In the genomic region with DNA sequence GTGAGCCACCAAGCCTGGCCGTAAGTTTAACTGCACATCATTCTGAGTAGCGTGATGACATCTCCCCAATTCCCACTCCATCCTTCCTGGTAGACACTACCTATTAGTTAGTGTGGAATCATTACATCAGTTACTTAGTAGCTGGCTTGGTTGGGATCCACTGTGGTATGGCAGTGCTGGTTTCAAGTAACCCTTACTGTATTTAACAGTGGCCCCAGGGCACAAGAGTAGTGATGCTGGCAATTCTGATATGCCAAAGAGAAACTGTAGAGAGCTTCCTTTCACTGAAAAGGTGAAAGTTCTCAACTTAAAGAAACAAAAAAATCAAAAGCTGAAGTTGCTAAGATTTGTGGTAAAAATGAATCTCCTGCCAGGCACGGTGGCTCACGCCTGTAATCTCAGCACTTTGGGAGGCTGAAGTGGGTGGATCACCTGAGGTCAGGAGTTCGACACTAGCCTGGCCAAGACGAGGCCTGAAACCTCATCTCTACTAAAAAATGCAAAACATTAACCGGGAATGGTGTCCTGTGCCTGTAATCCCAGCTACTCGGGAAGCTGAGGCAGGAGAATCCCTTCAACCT, we compare ENCODE assay signal across 38 cellular contexts. TPM values are rescaled to one million over a fixed set of nuclear protein-coding genes. Genes with fewer than 3 reads are reported as not detected.
"Had no signal": no experiment of that assay in that cellular context is flagged by ENCODE, and none has a peak within 500 bp of the region (broad histone marks: within the 10 kb centered on the region; RNA-seq: fewer than 3 reads in every experiment).

No MANE protein-coding gene starts in this region.

- H3K9me2 ChIP-seq: SK-N-SH had no signal

- H3K36me3 ChIP-seq: adrenal gland, MG63, SJCRH30, WERI-Rb-1 had no signal

- H3K9ac ChIP-seq: SK-N-SH had no signal

- H3K36me3 Mint-ChIP-seq: activated naive CD4-positive, alpha-beta T cell treated with anti-CD3 and anti-CD28 coated beads, Interleukin-2, amount 50 U/mL, for 72 hours; brain; T-cell had no signal

- DNase-seq: activated CD4-positive, alpha-beta T cell treated with anti-CD3 and anti-CD28 coated beads for 1 hour; activated CD4-positive, alpha-beta T cell treated with anti-CD3 and anti-CD28 coated beads for 48 hours; activated CD4-positive, CD25-positive, alpha-beta regulatory T cell; activated CD8-positive, alpha-beta T cell treated with anti-CD3 and anti-CD28 coated beads for 36 hours; activated effector memory CD4-positive, alpha-beta T cell treated with anti-CD3 and anti-CD28 coated beads, Interleukin-2, amount 50 U/mL, for 16 hours; activated naive CD4-positive, alpha-beta T cell; activated T-cell treated with anti-CD3 and anti-CD28 coated beads, Interleukin-2, amount 50 U/mL, for 1 hour; activated T-cell treated with anti-CD3 and anti-CD28 coated beads, Interleukin-2, amount 50 U/mL, for 72 hours; adrenal gland; anterior cingulate cortex; caudate nucleus; cerebellar nuclear complex; Karpas-422; KBM-7; MG63; MV-4-11; NCI-H1092; NCI-H1436 treated with DMSO at 0.1 percent for 48 hours; NCI-H1694 treated with DMSO at 0.1 percent for 48 hours; NCI-H2029 treated with DMSO at 0.1 percent for 48 hours; NCI-H2107; NCI-H2171; NCI-H510A; NCI-H526; NCI-H748 treated with DMSO at 0.1 percent for 48 hours; NK-92 treated with Interleukin-12 subunit alpha and Interleukin-12 subunit beta, amount 100 ng/mL, for 24 hours; PC-9; SHP77; SJCRH30; SK-N-SH; T-cell; T-helper 17 cell; WERI-Rb-1 had no signal

- H3K9me3 ChIP-seq: adrenal gland, MG63, SJCRH30, SK-N-SH had no signal

- H2AFZ ChIP-seq: PC-9 had no signal

- H3K27ac Mint-ChIP-seq: activated CD8-positive, alpha-beta T cell treated with anti-CD3 and anti-CD28 coated beads for 36 hours; activated T-cell treated with anti-CD3 and anti-CD28 coated beads, Interleukin-2, amount 50 U/mL, for 72 hours; activated T-helper 17 cell treated with anti-CD3 and anti-CD28 coated beads, Interleukin-2, amount 50 U/mL, for 72 hours; brain; T-cell; T-helper 17 cell had no signal

- H3K4me3 ChIP-seq: adrenal gland, MG63, PC-9, SJCRH30 had no signal

- ATAC-seq: activated CD8-positive, alpha-beta T cell treated with anti-CD3 and anti-CD28 coated beads for 36 hours; activated naive CD4-positive, alpha-beta T cell treated with anti-CD3 and anti-CD28 coated beads, Interleukin-2, amount 50 U/mL, for 72 hours; activated T-cell treated with anti-CD3 and anti-CD28 coated beads, Interleukin-2, amount 50 U/mL, for 72 hours; activated T-helper 17 cell treated with anti-CD3 and anti-CD28 coated beads, Interleukin-2, amount 50 U/mL, for 72 hours; T-cell; T-helper 17 cell had no signal

- FAIRE-seq: bronchial epithelial cell, RCC 7860 had no signal

- H3K4me3 Mint-ChIP-seq: activated CD8-positive, alpha-beta T cell treated with anti-CD3 and anti-CD28 coated beads for 36 hours; activated T-cell treated with anti-CD3 and anti-CD28 coated beads, Interleukin-2, amount 50 U/mL, for 72 hours; activated T-helper 17 cell treated with anti-CD3 and anti-CD28 coated beads, Interleukin-2, amount 50 U/mL, for 72 hours; brain; T-cell; T-helper 17 cell had no signal

- H3K27me3 ChIP-seq: adrenal gland, MG63, SJCRH30 had no signal

- H3K4me2 ChIP-seq: PC-9, SK-N-SH had no signal

- H3K9me3 Mint-ChIP-seq: activated CD8-positive, alpha-beta T cell treated with anti-CD3 and anti-CD28 coated beads for 36 hours; activated naive CD4-positive, alpha-beta T cell treated with anti-CD3 and anti-CD28 coated beads, Interleukin-2, amount 50 U/mL, for 72 hours; activated T-cell treated with anti-CD3 and anti-CD28 coated beads, Interleukin-2, amount 50 U/mL, for 72 hours; activated T-helper 17 cell treated with anti-CD3 and anti-CD28 coated beads, Interleukin-2, amount 50 U/mL, for 72 hours; brain; T-cell had no signal

- H3K27ac ChIP-seq: adrenal gland, PC-9, SJCRH30, WERI-Rb-1 had no signal

RNA-seq across cellular contexts. Expression of a gene that starts 27.2 kb away (rescaled TPM):
- total RNA-seq: SJCRH30, T-helper 17 cell had no signal
- polyA plus RNA-seq: SK-N-SH had no signal
